Comparison of ENCODE assay signal across 8 cellular contexts in genomic region chr7:22586806-22587180, GRCh38.
DNase-seq lines count a peak whose midpoint lies in the region; ATAC-seq and TF ChIP-seq lines count a peak whose summit lies in the region.

No MANE protein-coding gene starts in this region.

- no peaks in the 10 kb centered on the region for H3K36me3 Mint-ChIP-seq in type B pancreatic cell

- intact Hi-C loops in heart right ventricle (cut with DNase I) (loop anchor here in 3 of 10 donors (5.0 kb wide), 2 partner anchors 131 to 141 kb away; partner anchors contain the start of gene IL6 (in 2 of the 3)), cardiac septum (cut with DNase I) (no loop called here)

- no peak for TF ChIP-seq POLR2A in GM18505 (IDR thresholded peaks at IDR 0.05; ENCODE audit: borderline replicate concordance, extremely low read depth, insufficient read depth, insufficient read length)

- H3K4me2 ChIP-seq in hepatocyte = no peak overlapping the region

- H3K27ac ChIP-seq in heart right ventricle = peak overlapping the region in 4 of 10 donors; percentile 33 to 93 (median 58)
- no peak overlapping the region for H3K27ac ChIP-seq in WERI-Rb-1
- H3K27ac ChIP-seq in hepatocyte = no peak overlapping the region

- peaks cover 12% of the 10 kb centered on the region for H3K4me1 Mint-ChIP-seq in type B pancreatic cell (ENCODE audit: unreplicated experiment)

- TF ChIP-seq CTCF in heart right ventricle (IDR thresholded peaks at IDR 0.05) (peak in 8 of 9 donors; percentile 13 to 50 (median 38)), WERI-Rb-1 (IDR thresholded peaks at IDR 0.05; ENCODE audit: low read depth, low read length) (peak; percentile 67), hepatocyte (IDR thresholded peaks at IDR 0.05; ENCODE audit: poor library complexity) (peak; percentile 52), type B pancreatic cell (conservative IDR thresholded peaks at IDR 0.05) (peak; percentile 55)

- H3K9me3 ChIP-seq in heart right ventricle (no peaks in the 10 kb centered on the region), WERI-Rb-1 (ENCODE audit: severe bottlenecking) (no peaks in the 10 kb centered on the region), hepatocyte (ENCODE audit: low read depth) (no peaks in the 10 kb centered on the region)

- peaks cover 5% of the 10 kb centered on the region for H3K9me3 Mint-ChIP-seq in type B pancreatic cell

- H3K27me3 ChIP-seq in heart right ventricle (no peaks in the 10 kb centered on the region), WERI-Rb-1 (ENCODE audit: insufficient read depth, low read depth, severe bottlenecking) (no peaks in the 10 kb centered on the region), hepatocyte (no peaks in the 10 kb centered on the region)

- H3K79me2 ChIP-seq in hepatocyte = no peaks in the 10 kb centered on the region

- H3K4me1 ChIP-seq in heart right ventricle = peaks cover 21 to 82% (median 70%) of the 10 kb centered on the region in 9 donors
- peaks cover 6% of the 10 kb centered on the region for H3K4me1 ChIP-seq in hepatocyte (ENCODE audit: insufficient read depth)

- H3K9me2 ChIP-seq in hepatocyte (replicated peaks; ENCODE audit: insufficient read depth) = no peaks in the 10 kb centered on the region

- no peak for DNase-seq in heart right ventricle
- DNase-seq in cardiac septum (ENCODE audit: low spot score) = no peak
- DNase-seq in WERI-Rb-1 = no peak
- peak; percentile 58 for DNase-seq in hepatocyte (ENCODE audit: low spot score)
- no peak for DNase-seq in type B pancreatic cell (ENCODE audit: extremely low spot score, unreplicated experiment)
- DNase-seq in central memory CD4-positive, alpha-beta T cell = no peak

- no peak overlapping the region for H3K4me3 ChIP-seq in heart right ventricle
- H3K4me3 ChIP-seq in WERI-Rb-1 (ENCODE audit: low read depth, low read length) = no peak overlapping the region
- no peak overlapping the region for H3K4me3 ChIP-seq in hepatocyte

- H3K36me3 ChIP-seq in heart right ventricle = no peaks in the 10 kb centered on the region
- no peaks in the 10 kb centered on the region for H3K36me3 ChIP-seq in WERI-Rb-1
- H3K36me3 ChIP-seq in hepatocyte (replicated peaks; ENCODE audit: insufficient read depth, low read depth) = no peaks in the 10 kb centered on the region

- H4K20me1 ChIP-seq in hepatocyte (ENCODE audit: insufficient read depth, poor library complexity, severe bottlenecking) = no peaks in the 10 kb centered on the region

- H3K27ac Mint-ChIP-seq in type B pancreatic cell = peak overlapping the region; percentile 54

- ATAC-seq in heart right ventricle = no peak
- no peak for ATAC-seq in GM18505 (IDR thresholded peaks at IDR 0.05; ENCODE audit: unreplicated experiment)
- ATAC-seq in GM19351 (IDR thresholded peaks at IDR 0.05; ENCODE audit: unreplicated experiment) = no peak

- peaks cover 6% of the 10 kb centered on the region for H3K27me3 Mint-ChIP-seq in type B pancreatic cell

- no peak overlapping the region for H3K4me3 Mint-ChIP-seq in type B pancreatic cell

- H2AFZ ChIP-seq in hepatocyte = no peak overlapping the region
